In the genomic region with DNA sequence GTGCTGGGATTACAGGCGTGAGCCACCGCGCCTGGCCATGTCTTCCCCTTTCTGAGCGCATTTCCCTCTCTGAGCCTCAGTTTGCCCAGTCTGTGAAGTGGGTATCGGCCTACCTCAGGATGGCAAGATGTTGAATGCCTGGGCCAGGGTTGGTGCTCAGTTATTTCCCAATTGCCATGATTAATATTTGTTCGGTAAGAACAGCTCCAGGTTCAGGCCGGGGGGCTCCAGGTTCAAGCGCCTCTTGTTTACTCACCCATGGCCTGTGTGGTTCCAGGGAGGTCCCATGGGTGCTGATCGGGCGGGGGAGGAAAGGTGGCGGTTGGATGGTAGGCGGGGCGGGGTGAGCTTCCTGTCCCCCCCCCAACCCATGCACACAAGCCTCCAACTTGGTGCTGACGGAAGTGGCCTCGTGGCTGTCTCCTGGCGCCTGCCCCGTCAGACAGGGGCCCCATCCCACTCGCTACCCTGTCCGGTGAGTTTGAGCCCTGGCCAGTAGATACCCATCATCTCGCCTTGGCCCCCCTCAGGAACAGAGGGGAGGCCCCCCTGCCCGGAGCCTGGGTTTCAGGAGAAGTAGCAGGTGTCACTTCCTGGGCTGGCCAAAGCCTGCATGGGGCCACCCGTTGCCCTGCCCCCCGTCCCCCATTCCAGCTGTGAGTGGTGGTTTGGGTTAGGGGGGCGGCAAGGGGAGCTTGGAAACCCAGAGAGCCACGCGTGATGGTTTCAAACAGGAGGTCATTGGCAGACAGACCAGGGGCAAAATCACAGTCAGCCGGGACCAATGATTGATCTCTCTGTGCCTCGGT, we compare ENCODE assay signal across 8 cellular contexts. TPM values are rescaled to one million over a fixed set of nuclear protein-coding genes. Genes with fewer than 3 reads are reported as not detected.
DNase-seq lines count a peak whose midpoint lies in the region; ATAC-seq and TF ChIP-seq lines count a peak whose summit lies in the region.

A gene with protein sequence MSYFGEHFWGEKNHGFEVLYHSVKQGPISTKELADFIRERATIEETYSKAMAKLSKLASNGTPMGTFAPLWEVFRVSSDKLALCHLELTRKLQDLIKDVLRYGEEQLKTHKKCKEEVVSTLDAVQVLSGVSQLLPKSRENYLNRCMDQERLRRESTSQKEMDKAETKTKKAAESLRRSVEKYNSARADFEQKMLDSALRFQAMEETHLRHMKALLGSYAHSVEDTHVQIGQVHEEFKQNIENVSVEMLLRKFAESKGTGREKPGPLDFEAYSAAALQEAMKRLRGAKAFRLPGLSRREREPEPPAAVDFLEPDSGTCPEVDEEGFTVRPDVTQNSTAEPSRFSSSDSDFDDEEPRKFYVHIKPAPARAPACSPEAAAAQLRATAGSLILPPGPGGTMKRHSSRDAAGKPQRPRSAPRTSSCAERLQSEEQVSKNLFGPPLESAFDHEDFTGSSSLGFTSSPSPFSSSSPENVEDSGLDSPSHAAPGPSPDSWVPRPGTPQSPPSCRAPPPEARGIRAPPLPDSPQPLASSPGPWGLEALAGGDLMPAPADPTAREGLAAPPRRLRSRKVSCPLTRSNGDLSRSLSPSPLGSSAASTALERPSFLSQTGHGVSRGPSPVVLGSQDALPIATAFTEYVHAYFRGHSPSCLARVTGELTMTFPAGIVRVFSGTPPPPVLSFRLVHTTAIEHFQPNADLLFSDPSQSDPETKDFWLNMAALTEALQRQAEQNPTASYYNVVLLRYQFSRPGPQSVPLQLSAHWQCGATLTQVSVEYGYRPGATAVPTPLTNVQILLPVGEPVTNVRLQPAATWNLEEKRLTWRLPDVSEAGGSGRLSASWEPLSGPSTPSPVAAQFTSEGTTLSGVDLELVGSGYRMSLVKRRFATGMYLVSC (plus strand): TSS at position 375 of the 809 bp plus-strand sequence. CDS start 3,688 bp downstream, outside the sequence.

- TF ChIP-seq CTCF in coronary artery (IDR thresholded peaks at IDR 0.05) = no peak
- no peak for TF ChIP-seq CTCF in spleen (IDR thresholded peaks at IDR 0.05 in 8 of 11, conservative IDR thresholded peaks at IDR 0.05 in 3 of 11)
- no peak for TF ChIP-seq CTCF in hepatocyte (IDR thresholded peaks at IDR 0.05; ENCODE audit: poor library complexity)

- H3K4me2 ChIP-seq in hepatocyte = no peak within 1 kb of the TSS

- ATAC-seq in HG03354 (IDR thresholded peaks at IDR 0.05; ENCODE audit: poor library complexity, severe bottlenecking, unreplicated experiment) = peak; percentile 41

- H3K9me2 ChIP-seq in hepatocyte (replicated peaks; ENCODE audit: insufficient read depth) = no peaks in the 10 kb centered on the region

- DNase-seq in activated CD4-positive, alpha-beta T cell treated with anti-CD3 and anti-CD28 coated beads for 1 hour = peak; percentile 76
- DNase-seq in coronary artery (ENCODE audit: low spot score) = no peak
- peak; percentile 95 for DNase-seq in spleen
- DNase-seq in hepatocyte (ENCODE audit: low spot score) = no peak
- DNase-seq in SK-N-DZ (ENCODE audit: low spot score) = no peak
- DNase-seq in NCI-H345 (lab: John Stamatoyannopoulos, UW) = no peak

- H3K27me3 ChIP-seq in spleen (replicated peaks in 1 of 7) (no peaks in the 10 kb centered on the region), hepatocyte (no peaks in the 10 kb centered on the region)

- no peaks in the 10 kb centered on the region for H4K20me1 ChIP-seq in hepatocyte (ENCODE audit: insufficient read depth, poor library complexity, severe bottlenecking)

- H3K4me3 ChIP-seq in coronary artery (peak within 1 kb of the TSS; percentile 21), spleen (peak within 1 kb of the TSS; percentile 13 to 70 (median 42)), hepatocyte (no peak within 1 kb of the TSS)

- TF ChIP-seq POLR2A in GM10847 (IDR thresholded peaks at IDR 0.05; ENCODE audit: extremely low read depth, insufficient read length) (peak; percentile 31), spleen (IDR thresholded peaks at IDR 0.05) (no peak)

- intact Hi-C loops in spleen (cut with DNase I; ENCODE audit: low total_unique reads) = no loop called here

- H3K36me3 ChIP-seq in spleen (peaks cover 0 to 23% (median 3%) of the 10 kb centered on the region in 6 donors), hepatocyte (replicated peaks; ENCODE audit: insufficient read depth, low read depth) (no peaks in the 10 kb centered on the region)

- peaks cover 35 to 99% (median 90%) of the 10 kb centered on the region in 6 donors for H3K4me1 ChIP-seq in spleen
- peaks cover 3% of the 10 kb centered on the region for H3K4me1 ChIP-seq in hepatocyte (ENCODE audit: insufficient read depth)

- H3K27ac ChIP-seq in coronary artery (peak within 1 kb of the TSS in 1 of 2 donors; percentile 48), spleen (peak within 1 kb of the TSS; percentile 76 to 95 (median 88)), hepatocyte (no peak within 1 kb of the TSS)

- no peaks in the 10 kb centered on the region for H3K79me2 ChIP-seq in hepatocyte

- H3K9me3 ChIP-seq in spleen (no peaks in the 10 kb centered on the region), hepatocyte (ENCODE audit: low read depth) (no peaks in the 10 kb centered on the region)

- WGBS in spleen, 5 donors = 14 to 27% (median 23%) methylated on average over 19 to 28 of the region's 28 CpGs
- WGBS in hepatocyte (ENCODE audit: low lambda C conversion rate, missing lambda C conversion rate) = 88% methylated on average over 21 of the region's 28 CpGs

- no peak within 1 kb of the TSS for H2AFZ ChIP-seq in hepatocyte

RNA-seq across cellular contexts. Expression of the gene that starts here (rescaled TPM):
- 10 to 100 TPM; 19.7 to 48.3 (median 34.5) TPM for total RNA-seq in spleen
- 10 to 100 TPM; 11.3 to 20.3 (median 15.3) TPM for polyA plus RNA-seq in spleen
- total RNA-seq in hepatocyte = 2.1 and 2.2 TPM in 2 replicates
- 1.9 and 2.3 TPM in 2 replicates for polyA plus RNA-seq in hepatocyte
- polyA plus RNA-seq in SK-N-DZ (2014; cell fraction: cytosol; rRNA removed) = 11.8 and 13.1 TPM in 2 replicates
- polyA plus RNA-seq in SK-N-DZ (2014; cell fraction: nucleus; rRNA removed) = 15.7 and 16.8 TPM in 2 replicates

Comparison
In these comparisons a context has a peak if more than half of its experiments do, and no peak if none do; other contexts are left out.
1. DNase-seq: peak in activated CD4-positive, alpha-beta T cell treated with anti-CD3 and anti-CD28 coated beads for 1 hour (single experiment) and spleen (single experiment); none in coronary artery (single experiment), hepatocyte (single experiment), SK-N-DZ (single experiment) and NCI-H345 (single experiment).